Comparison of ENCODE assay signal across 8 cellular contexts in genomic region chr12:50110127-50110761, GRCh38. TPM values are rescaled to one million over a fixed set of nuclear protein-coding genes. Genes with fewer than 3 reads are reported as not detected.
DNase-seq lines count a peak whose midpoint lies in the region; ATAC-seq and TF ChIP-seq lines count a peak whose summit lies in the region.

No MANE protein-coding gene starts in this region.

- no peak for TF ChIP-seq EP300 in gastroesophageal sphincter (IDR thresholded peaks at IDR 0.05)

- no peak overlapping the region for H3K4me3 ChIP-seq in gastroesophageal sphincter
- H3K4me3 ChIP-seq in skin epidermis, result no peak overlapping the region

- CTCF ChIA-PET in RWPE1 (lab: Yijun Ruan, JAX), result interaction anchor here (0.6 to 3.0 kb wide), 7 partner anchors 9 to 570 kb away, joined by 4 to 27 read pairs (median 7); no protein-coding TSS in a partner anchor

- no peak for ATAC-seq in gastroesophageal sphincter
- ATAC-seq in GM19023 (IDR thresholded peaks at IDR 0.05; ENCODE audit: unreplicated experiment), result no peak
- no peak for ATAC-seq in GM18909 (IDR thresholded peaks at IDR 0.05; ENCODE audit: poor library complexity, unreplicated experiment)

- DNase-seq in activated CD4-positive, alpha-beta T cell treated with anti-CD3 and anti-CD28 coated beads for 48 hours, result peak; percentile 25
- DNase-seq in activated CD4-positive, alpha-beta T cell treated with anti-CD3 and anti-CD28 coated beads, Interleukin-2, amount 50 U/mL, for 4 hours, result no peak
- DNase-seq in RWPE1 (ENCODE audit: low spot score) (no peak), NCI-H774 (lab: John Stamatoyannopoulos, UW) (no peak)

- 28 to 49% methylated on average over 4 of the region's 8 CpGs for WGBS in gastroesophageal sphincter (ENCODE audit: low coverage in 1 of 2), 2 donors

- H3K36me3 ChIP-seq in gastroesophageal sphincter, result peaks cover 0 to 6% of the 10 kb centered on the region in 2 donors

- TF ChIP-seq CTCF in RWPE1 (conservative IDR thresholded peaks at IDR 0.05; ENCODE audit: low read depth) (no peak), gastroesophageal sphincter (IDR thresholded peaks at IDR 0.05) (no peak)

- H3K27me3 ChIP-seq in gastroesophageal sphincter, result no peaks in the 10 kb centered on the region

- H3K27ac ChIP-seq in RWPE1 (peak overlapping the region; percentile 92), gastroesophageal sphincter (peak overlapping the region; percentile 54 to 89 (median 86)), skin epidermis (peak overlapping the region in 20 of 21 experiments; percentile 5 to 93 (median 64))

- no peaks in the 10 kb centered on the region for H3K9me3 ChIP-seq in gastroesophageal sphincter

- peaks cover 0 to 54% (median 26%) of the 10 kb centered on the region in 3 donors for H3K4me1 ChIP-seq in gastroesophageal sphincter

- POLR2A ChIA-PET in RWPE1 (lab: Yijun Ruan, JAX; ENCODE audit: low non-redundant PET), result no interaction called here

- no peak for TF ChIP-seq POLR2A in gastroesophageal sphincter (IDR thresholded peaks at IDR 0.05)

RNA-seq across cellular contexts. Expression of gene COX14, which starts 1.8 kb away (rescaled TPM):
- total RNA-seq in gastroesophageal sphincter, result 100 to 1,000 TPM in 1 of 4 donors, 10 to 100 TPM in 3; 66.1 to 111 (median 81.0) TPM

RNA-seq across cellular contexts. Expression of gene GPD1, which starts 6.4 kb away (rescaled TPM):
- 10 to 100 TPM in 1 of 4 donors, 1 to 10 TPM in 1, under 1 TPM in 2; 0.08 to 49.5 (median 1.3) TPM for total RNA-seq in gastroesophageal sphincter

RNA-seq across cellular contexts. Expression of gene SMARCD1, which starts 25.1 kb away (rescaled TPM):
- total RNA-seq in gastroesophageal sphincter, result 10 to 100 TPM; 26.6 to 52.8 (median 44.2) TPM

RNA-seq across cellular contexts. Expression of gene ASIC1, which starts 52.8 kb away (rescaled TPM):
- 1 to 10 TPM in 3 of 4 donors, under 1 TPM in 1; 0.82 to 4.9 (median 3.1) TPM for total RNA-seq in gastroesophageal sphincter

RNA-seq across cellular contexts. Expression of gene CERS5, which starts 56.9 kb away (rescaled TPM):
- total RNA-seq in gastroesophageal sphincter, result 10 to 100 TPM; 23.4 to 27.9 (median 26.4) TPM
